Comparison of ENCODE assay signal across 26 cellular contexts in the genomic region with DNA sequence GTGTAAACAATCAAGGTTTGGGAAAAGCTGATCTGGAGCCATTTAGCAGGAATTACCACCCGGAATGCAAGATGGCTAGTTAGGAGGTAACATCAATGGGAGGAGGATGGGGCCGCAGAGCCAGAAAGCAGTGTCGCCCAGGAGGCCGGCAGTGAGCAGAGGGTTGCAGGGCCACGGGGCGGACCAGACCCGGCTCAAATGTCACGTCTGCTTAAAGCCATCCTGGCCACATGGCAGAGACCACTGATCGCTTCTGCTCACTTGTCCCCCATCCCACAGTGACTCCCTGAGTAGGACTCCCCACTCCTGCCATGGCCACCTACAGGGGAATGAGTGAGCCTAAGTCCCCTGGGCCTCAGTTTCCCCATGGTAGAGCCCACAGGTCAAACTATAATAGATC. TPM values are rescaled to one million over a fixed set of nuclear protein-coding genes. Genes with fewer than 3 reads are reported as not detected.
DNase-seq lines count a peak whose midpoint lies in the region; ATAC-seq and TF ChIP-seq lines count a peak whose summit lies in the region.
"Had no signal": no experiment of that assay in that cellular context is flagged by ENCODE, and none has a peak within 500 bp of the region (broad histone marks: within the 10 kb centered on the region; RNA-seq: fewer than 3 reads in every experiment).

No MANE protein-coding gene starts in this region.

- peaks cover 41% of the 10 kb centered on the region for H3K4me1 Mint-ChIP-seq in osteocyte (ENCODE audit: unreplicated experiment)

- H3K27ac ChIP-seq in ACC112 (ENCODE audit: low read depth, low read length) (peak overlapping the region; percentile 74), PC-3 (ENCODE audit: low read length) (peak overlapping the region; percentile 80)
- H3K27ac ChIP-seq: neutrophil, tibial nerve had no signal

- no peaks in the 10 kb centered on the region for H3K27me3 Mint-ChIP-seq in osteocyte (ENCODE audit: unreplicated experiment)
- H3K27me3 Mint-ChIP-seq: memory B cell; stimulated activated naive CD8-positive, alpha-beta T cell treated with anti-CD3 and anti-CD28 coated beads, Interleukin-15, Interleukin-2, amounts not matched to agents 100 ng/mL and 50 ng/mL, for 24 hours had no signal

- H3K4me3 ChIP-seq in ACC112 (ENCODE audit: low read depth, low read length) = no peak overlapping the region
- no peak overlapping the region for H3K4me3 ChIP-seq in PC-3 (ENCODE audit: low read length)
- no peak overlapping the region for H3K4me3 ChIP-seq in endocrine pancreas (ENCODE audit: control insufficient read depth, insufficient read depth, low read length)
- H3K4me3 ChIP-seq: tibial nerve had no signal

- no peaks in the 10 kb centered on the region for H3F3A ChIP-seq in PC-3 (ENCODE audit: low read length, unreplicated experiment)

- DNase-seq in PC-3 (no peak), osteocyte (ENCODE audit: extremely low spot score, unreplicated experiment) (no peak), GM19238 (ENCODE audit: insufficient read length, low spot score) (no peak)
- DNase-seq: activated CD4-positive, alpha-beta T cell treated with anti-CD3 and anti-CD28 coated beads for 36 hours; activated CD8-positive, alpha-beta T cell treated with anti-CD3 and anti-CD28 coated beads, Interleukin-2, amount 10 ng/mL, durations not matched to agents 7 days and 5 days; activated gamma-delta T cell; activated T-cell treated with anti-CD3 and anti-CD28 coated beads for 4 hours; BE2C; cerebellar nuclear complex; erythroblast; left colon; NCI-H1105 treated with DMSO at 0.1 percent for 48 hours; NCI-H2029; NCI-H2227 treated with DMSO at 0.1 percent for 48 hours; SK-N-SH; T-helper 17 cell had no signal

- ATAC-seq in PC-3 (no peak), HG03175 (IDR thresholded peaks at IDR 0.05; ENCODE audit: unreplicated experiment) (no peak), SK-N-SH treated with all-trans-retinoic acid at 6 μM for 48 hours (no peak), GM21390 (IDR thresholded peaks at IDR 0.05; ENCODE audit: unreplicated experiment) (no peak)
- ATAC-seq: activated CD4-positive, alpha-beta T cell treated with anti-CD3 and anti-CD28 coated beads for 36 hours; activated CD8-positive, alpha-beta T cell treated with anti-CD3 and anti-CD28 coated beads, Interleukin-2, amount 10 ng/mL, durations not matched to agents 7 days and 5 days; T-helper 17 cell had no signal

- H3K4me1 ChIP-seq in ACC112 (ENCODE audit: control insufficient read depth, insufficient read depth, low read length, unreplicated experiment) = peaks cover 39% of the 10 kb centered on the region
- peaks cover 35% of the 10 kb centered on the region for H3K4me1 ChIP-seq in PC-3 (ENCODE audit: insufficient read depth, low read length)
- no peaks in the 10 kb centered on the region for H3K4me1 ChIP-seq in endocrine pancreas (ENCODE audit: control insufficient read depth, insufficient read depth, low read length)
- H3K4me1 ChIP-seq: BE2C had no signal

- TF ChIP-seq CTCF in PC-3 (conservative IDR thresholded peaks at IDR 0.05; ENCODE audit: low read depth, low read length) (no peak), osteocyte (IDR thresholded peaks at IDR 0.05) (no peak)

- no peak overlapping the region for H3K4me3 Mint-ChIP-seq in osteocyte (ENCODE audit: unreplicated experiment)
- H3K4me3 Mint-ChIP-seq: activated CD4-positive, alpha-beta T cell treated with anti-CD3 and anti-CD28 coated beads for 36 hours; activated CD8-positive, alpha-beta T cell treated with anti-CD3 and anti-CD28 coated beads, Interleukin-2, amount 10 ng/mL, durations not matched to agents 7 days and 5 days; memory B cell; stimulated activated naive CD8-positive, alpha-beta T cell treated with anti-CD3 and anti-CD28 coated beads, Interleukin-15, Interleukin-2, amounts not matched to agents 100 ng/mL and 50 ng/mL, for 24 hours; T-helper 17 cell had no signal

- intact Hi-C loops in PC-3 (cut with micrococcal nuclease) = no loop called here

- H3K9ac ChIP-seq in PC-3 (ENCODE audit: low read length) (peak overlapping the region; percentile 27; the same call in 1 of the 2 replicates), endocrine pancreas (ENCODE audit: control insufficient read depth, insufficient read depth, low read length) (peak overlapping the region; percentile 14)
- H3K9ac ChIP-seq: SK-N-SH had no signal

- H3K27me3 ChIP-seq in ACC112 (ENCODE audit: insufficient read depth, low read length) (no peaks in the 10 kb centered on the region), PC-3 (ENCODE audit: low read length) (no peaks in the 10 kb centered on the region), endocrine pancreas (ENCODE audit: control insufficient read depth, insufficient read depth, low read length) (no peaks in the 10 kb centered on the region)
- H3K27me3 ChIP-seq: BE2C, neutrophil, tibial nerve had no signal

- H2AFZ ChIP-seq in ACC112 (ENCODE audit: low read length, unreplicated experiment) (no peak overlapping the region), PC-3 (ENCODE audit: low read length) (no peak overlapping the region)

- H3K4me2 ChIP-seq in PC-3 (ENCODE audit: low read length) = no peak overlapping the region
- H3K4me2 ChIP-seq: SK-N-SH had no signal

- CTCF ChIA-PET in PC-3 (lab: Charles Lee) = interaction anchor here (1.2 kb wide), 1 partner anchor 19 kb away, joined by 4 read pairs; no protein-coding TSS in a partner anchor

- no peaks in the 10 kb centered on the region for H4K20me1 ChIP-seq in PC-3 (ENCODE audit: low read length)

- H3K36me3 ChIP-seq in ACC112 (ENCODE audit: insufficient read depth, low read length) = peaks cover 8% of the 10 kb centered on the region; the same call in 1 of the 2 replicates
- peaks cover 13% of the 10 kb centered on the region for H3K36me3 ChIP-seq in PC-3 (ENCODE audit: low read depth, low read length)
- no peaks in the 10 kb centered on the region for H3K36me3 ChIP-seq in endocrine pancreas (ENCODE audit: control insufficient read depth, insufficient read depth, low read length)
- H3K36me3 ChIP-seq: BE2C, neutrophil had no signal

- H3K79me2 ChIP-seq in ACC112 (ENCODE audit: control insufficient read depth, insufficient read depth, low read length, unreplicated experiment) (peaks cover 3% of the 10 kb centered on the region), PC-3 (ENCODE audit: low read length) (peaks cover 10% of the 10 kb centered on the region)

- BruUV-seq in PC-3 (replicated peaks; lab: Mats Ljungman, UMichigan) = no TSS peak

- peaks cover 51% of the 10 kb centered on the region for H3K36me3 Mint-ChIP-seq in osteocyte (ENCODE audit: unreplicated experiment)
- H3K36me3 Mint-ChIP-seq: memory B cell had no signal

- POLR2A ChIA-PET in PC-3 (lab: Charles Lee; ENCODE audit: unreplicated experiment) = interaction anchor here (0.6 kb wide), 1 partner anchor 55 kb away, joined by 3 read pairs; no protein-coding TSS in a partner anchor

- H3K9me3 ChIP-seq in PC-3 (ENCODE audit: low read length) (no peaks in the 10 kb centered on the region), endocrine pancreas (ENCODE audit: control insufficient read depth, low read length) (no peaks in the 10 kb centered on the region)
- H3K9me3 ChIP-seq: BE2C, neutrophil, SK-N-SH, tibial nerve had no signal

- no peaks in the 10 kb centered on the region for H3K9me2 ChIP-seq in PC-3 (replicated peaks; ENCODE audit: low read length)
- H3K9me2 ChIP-seq: SK-N-SH had no signal

- no peaks in the 10 kb centered on the region for H3K9me3 Mint-ChIP-seq in osteocyte (ENCODE audit: unreplicated experiment)
- H3K9me3 Mint-ChIP-seq: memory B cell; stimulated activated naive CD8-positive, alpha-beta T cell treated with anti-CD3 and anti-CD28 coated beads, Interleukin-15, Interleukin-2, amounts not matched to agents 100 ng/mL and 50 ng/mL, for 24 hours had no signal

- H3K27ac Mint-ChIP-seq in osteocyte (ENCODE audit: unreplicated experiment) = peak overlapping the region; percentile 29
- H3K27ac Mint-ChIP-seq: activated CD4-positive, alpha-beta T cell treated with anti-CD3 and anti-CD28 coated beads for 36 hours; activated CD8-positive, alpha-beta T cell treated with anti-CD3 and anti-CD28 coated beads, Interleukin-2, amount 10 ng/mL, durations not matched to agents 7 days and 5 days; memory B cell; stimulated activated naive CD8-positive, alpha-beta T cell treated with anti-CD3 and anti-CD28 coated beads, Interleukin-15, Interleukin-2, amounts not matched to agents 100 ng/mL and 50 ng/mL, for 24 hours; T-helper 17 cell had no signal

TF ChIP-seq in SK-N-SH treated with all-trans-retinoic acid at 6 μM for 48 hours, 23 proteins besides CTCF, POLR2A, EP300 and RAD21 (continues in another document):
- TF ChIP-seq, protein P1, sequence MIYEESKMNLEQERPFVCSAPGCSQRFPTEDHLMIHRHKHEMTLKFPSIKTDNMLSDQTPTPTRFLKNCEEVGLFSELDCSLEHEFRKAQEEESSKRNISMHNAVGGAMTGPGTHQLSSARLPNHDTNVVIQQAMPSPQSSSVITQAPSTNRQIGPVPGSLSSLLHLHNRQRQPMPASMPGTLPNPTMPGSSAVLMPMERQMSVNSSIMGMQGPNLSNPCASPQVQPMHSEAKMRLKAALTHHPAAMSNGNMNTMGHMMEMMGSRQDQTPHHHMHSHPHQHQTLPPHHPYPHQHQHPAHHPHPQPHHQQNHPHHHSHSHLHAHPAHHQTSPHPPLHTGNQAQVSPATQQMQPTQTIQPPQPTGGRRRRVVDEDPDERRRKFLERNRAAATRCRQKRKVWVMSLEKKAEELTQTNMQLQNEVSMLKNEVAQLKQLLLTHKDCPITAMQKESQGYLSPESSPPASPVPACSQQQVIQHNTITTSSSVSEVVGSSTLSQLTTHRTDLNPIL (CRISPR knock-in tag; IDR thresholded peaks at IDR 0.05; ENCODE audit: low read depth) = no peak
- TF ChIP-seq, protein P2, sequence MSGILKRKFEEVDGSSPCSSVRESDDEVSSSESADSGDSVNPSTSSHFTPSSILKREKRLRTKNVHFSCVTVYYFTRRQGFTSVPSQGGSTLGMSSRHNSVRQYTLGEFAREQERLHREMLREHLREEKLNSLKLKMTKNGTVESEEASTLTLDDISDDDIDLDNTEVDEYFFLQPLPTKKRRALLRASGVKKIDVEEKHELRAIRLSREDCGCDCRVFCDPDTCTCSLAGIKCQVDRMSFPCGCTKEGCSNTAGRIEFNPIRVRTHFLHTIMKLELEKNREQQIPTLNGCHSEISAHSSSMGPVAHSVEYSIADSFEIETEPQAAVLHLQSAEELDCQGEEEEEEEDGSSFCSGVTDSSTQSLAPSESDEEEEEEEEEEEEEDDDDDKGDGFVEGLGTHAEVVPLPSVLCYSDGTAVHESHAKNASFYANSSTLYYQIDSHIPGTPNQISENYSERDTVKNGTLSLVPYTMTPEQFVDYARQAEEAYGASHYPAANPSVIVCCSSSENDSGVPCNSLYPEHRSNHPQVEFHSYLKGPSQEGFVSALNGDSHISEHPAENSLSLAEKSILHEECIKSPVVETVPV (CRISPR knock-in tag; IDR thresholded peaks at IDR 0.05) = no peak
- no peak for TF ChIP-seq TCF4 (CRISPR knock-in tag; IDR thresholded peaks at IDR 0.05; ENCODE audit: borderline replicate concordance)

RNA-seq across cellular contexts. Expression of gene MGLL, which starts 18.2 kb away (rescaled TPM):
- 38.7 and 40.1 TPM in 2 replicates for total RNA-seq in PC-3 (2014; rRNA removed)
- total RNA-seq in osteocyte = 102 and 112 TPM in 2 replicates
- total RNA-seq: G401 had no signal
